In the genomic region with DNA sequence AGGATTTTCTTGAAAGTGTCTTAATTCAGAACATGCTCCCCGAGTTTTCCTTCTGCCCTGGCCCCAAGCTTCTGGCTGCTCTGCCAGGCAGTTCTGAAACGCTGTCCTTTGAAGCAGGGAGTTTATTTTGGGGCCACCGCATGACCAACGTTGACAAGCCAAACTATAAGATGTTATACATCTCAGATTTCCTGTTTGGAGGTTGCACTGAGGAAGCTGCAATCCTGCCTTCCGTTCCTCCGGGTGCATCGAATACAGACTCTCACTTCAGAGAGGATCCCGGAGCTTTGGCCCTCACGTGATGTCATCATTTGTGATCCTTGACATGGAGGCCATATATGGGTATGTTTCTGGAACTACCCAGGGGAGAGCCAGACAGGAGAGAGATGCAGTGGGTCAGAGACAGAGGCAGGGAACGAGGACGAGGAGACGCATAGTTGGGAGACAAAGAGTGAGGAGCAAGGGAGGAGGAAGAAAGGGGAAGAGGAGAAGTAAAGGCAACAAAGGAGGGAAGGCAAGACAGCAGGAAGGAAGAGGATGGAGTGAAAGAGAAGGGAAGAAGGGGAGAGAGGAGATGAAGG, we compare ENCODE assay signal across 8 cellular contexts. TPM values are rescaled to one million over a fixed set of nuclear protein-coding genes. Genes with fewer than 3 reads are reported as not detected.
A peak's percentile ranks its signal among the peaks of the same experiment; 100 is the strongest.
DNase-seq lines count a peak whose midpoint lies in the region; ATAC-seq and TF ChIP-seq lines count a peak whose summit lies in the region.

A gene with protein sequence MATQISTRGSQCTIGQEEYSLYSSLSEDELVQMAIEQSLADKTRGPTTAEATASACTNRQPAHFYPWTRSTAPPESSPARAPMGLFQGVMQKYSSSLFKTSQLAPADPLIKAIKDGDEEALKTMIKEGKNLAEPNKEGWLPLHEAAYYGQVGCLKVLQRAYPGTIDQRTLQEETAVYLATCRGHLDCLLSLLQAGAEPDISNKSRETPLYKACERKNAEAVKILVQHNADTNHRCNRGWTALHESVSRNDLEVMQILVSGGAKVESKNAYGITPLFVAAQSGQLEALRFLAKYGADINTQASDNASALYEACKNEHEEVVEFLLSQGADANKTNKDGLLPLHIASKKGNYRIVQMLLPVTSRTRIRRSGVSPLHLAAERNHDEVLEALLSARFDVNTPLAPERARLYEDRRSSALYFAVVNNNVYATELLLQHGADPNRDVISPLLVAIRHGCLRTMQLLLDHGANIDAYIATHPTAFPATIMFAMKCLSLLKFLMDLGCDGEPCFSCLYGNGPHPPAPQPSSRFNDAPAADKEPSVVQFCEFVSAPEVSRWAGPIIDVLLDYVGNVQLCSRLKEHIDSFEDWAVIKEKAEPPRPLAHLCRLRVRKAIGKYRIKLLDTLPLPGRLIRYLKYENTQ (minus strand): TSS at position 94 of the 581 bp plus-strand sequence. CDS start 12,031 bp downstream, outside the sequence.

- H3K4me3 ChIP-seq in CD4-positive, CD25-positive, alpha-beta regulatory T cell (ENCODE audit: low read depth, low read length), result peak within 1 kb of the TSS; percentile 76
- H3K4me3 ChIP-seq in Loucy (ENCODE audit: low read length, poor library complexity, severe bottlenecking), result no peak within 1 kb of the TSS
- H3K4me3 ChIP-seq in fibroblast of lung (replicated peaks in 1 of 4; ENCODE audit: control extremely low read depth in 1 of 4, insufficient read depth in 1 of 4, low read depth in 3 of 4, low read length in 4 of 4), result peak within 1 kb of the TSS in 1 of 4 experiments; percentile 38
- peak within 1 kb of the TSS; percentile 71 for H3K4me3 ChIP-seq in thoracic aorta
- H3K4me3 ChIP-seq in SK-N-SH (ENCODE audit: low read depth in 2 of 2, low read length in 1 of 2), result no peak within 1 kb of the TSS

- H3K36me3 ChIP-seq in CD4-positive, CD25-positive, alpha-beta regulatory T cell (ENCODE audit: control insufficient read depth, insufficient read depth, low read length), result no peaks in the 10 kb centered on the region
- H3K36me3 ChIP-seq in Loucy (ENCODE audit: insufficient read depth, low read length) (no peaks in the 10 kb centered on the region), fibroblast of lung (ENCODE audit: control insufficient read depth, insufficient read depth, low read length) (no peaks in the 10 kb centered on the region), thoracic aorta (no peaks in the 10 kb centered on the region), SK-N-SH (replicated peaks in 1 of 2; ENCODE audit: control insufficient read depth in 1 of 2, insufficient read depth in 2 of 2, low read length in 1 of 2) (no peaks in the 10 kb centered on the region)

- peak within 1 kb of the TSS; percentile 67 for H3K27ac ChIP-seq in CD4-positive, CD25-positive, alpha-beta regulatory T cell (ENCODE audit: insufficient read depth, low read length, poor library complexity, severe bottlenecking)
- H3K27ac ChIP-seq in fibroblast of lung (ENCODE audit: insufficient read depth, low read length) (no peak within 1 kb of the TSS), thoracic aorta (peak within 1 kb of the TSS; percentile 90 to 95), SK-N-SH (ENCODE audit: low read depth in 2 of 2, low read length in 1 of 2) (no peak within 1 kb of the TSS)

- no peak for TF ChIP-seq EP300 in SK-N-SH (IDR thresholded peaks at IDR 0.05; ENCODE audit: borderline replicate concordance in 1 of 2, low read depth in 1 of 2, low read length in 1 of 2)

- DNase-seq in CD4-positive, CD25-positive, alpha-beta regulatory T cell, result peak in 1 of 3 donors; percentile 53
- DNase-seq in fibroblast of lung (ENCODE audit: low read depth in 2 of 2), result peak in 1 of 2 donors; percentile 11
- no peak for DNase-seq in thoracic aorta (ENCODE audit: low spot score)
- no peak for DNase-seq in SK-N-SH
- no peak for DNase-seq in GM10248 (ENCODE audit: extremely low spot score)

- ATAC-seq in CD4-positive, CD25-positive, alpha-beta regulatory T cell (ENCODE audit: low read depth in 2 of 2), result no peak
- ATAC-seq in GM21367 (IDR thresholded peaks at IDR 0.05; ENCODE audit: unreplicated experiment), result peak; percentile 8
- ATAC-seq in thoracic aorta (ENCODE audit: insufficient number of reproducible peaks, low FRiP score, low read depth), result peak; percentile 53
- ATAC-seq in HG03565 (IDR thresholded peaks at IDR 0.05; ENCODE audit: unreplicated experiment), result no peak

- H3K9me2 ChIP-seq in Loucy (replicated peaks; ENCODE audit: low read depth, low read length) (no peaks in the 10 kb centered on the region), SK-N-SH (no peaks in the 10 kb centered on the region)

- peaks cover 10% of the 10 kb centered on the region for H3K27me3 Mint-ChIP-seq in CD4-positive, CD25-positive, alpha-beta regulatory T cell

- peaks cover 3 to 12% of the 10 kb centered on the region in 2 experiments for H3K9me3 ChIP-seq in CD4-positive, CD25-positive, alpha-beta regulatory T cell (ENCODE audit: control insufficient read depth in 2 of 2, low read length in 2 of 2)
- H3K9me3 ChIP-seq in Loucy (ENCODE audit: insufficient read depth, low read depth, low read length) (no peaks in the 10 kb centered on the region), fibroblast of lung (ENCODE audit: control insufficient read depth, insufficient read depth, low read depth, low read length) (no peaks in the 10 kb centered on the region), thoracic aorta (no peaks in the 10 kb centered on the region), SK-N-SH (no peaks in the 10 kb centered on the region)

- H3K4me2 ChIP-seq in Loucy (ENCODE audit: low read depth, low read length, poor library complexity, severe bottlenecking) (peak within 1 kb of the TSS; percentile 19), fibroblast of lung (ENCODE audit: extremely low read depth, insufficient read depth, low read length) (peak within 1 kb of the TSS; percentile 46), SK-N-SH (no peak within 1 kb of the TSS)

- CTCF ChIA-PET in SK-N-SH (lab: Yijun Ruan, JAX) (interaction anchor here (1.3 to 1.8 kb wide), 2 partner anchors 25 to 38 kb away, joined by 4 to 6 read pairs; no protein-coding TSS in a partner anchor), GM10248 (lab: Yijun Ruan, JAX) (interaction anchor here (1.3 to 17.2 kb wide), 8 partner anchors 7 to 37 kb away, joined by 3 to 212 read pairs (median 33); a partner anchor contains a TSS)

- 75% methylated on average over 10 of the region's 12 CpGs for whole genome bisulfite sequencing in SK-N-SH (ENCODE audit: low lambda C conversion rate)

- H3F3A ChIP-seq in Loucy (ENCODE audit: low read depth), result no peaks in the 10 kb centered on the region
- H3F3A ChIP-seq in SK-N-SH (replicated peaks; ENCODE audit: insufficient read depth), result no peaks in the 10 kb centered on the region

- TF ChIP-seq CTCF in Loucy (conservative IDR thresholded peaks at IDR 0.05; ENCODE audit: low read length) (no peak), fibroblast of lung (conservative IDR thresholded peaks at IDR 0.05 in 1 of 2, IDR thresholded peaks at IDR 0.05 in 1 of 2; ENCODE audit: low read depth in 1 of 2, low read length in 2 of 2) (no peak), thoracic aorta (IDR thresholded peaks at IDR 0.05) (no peak), SK-N-SH (IDR thresholded peaks at IDR 0.05) (no peak), GM10248 (IDR thresholded peaks at IDR 0.05; ENCODE audit: control extremely low read depth, extremely low read depth, low read depth, missing control alignments) (no peak)

- H2AFZ ChIP-seq in Loucy (ENCODE audit: low read length), result no peak within 1 kb of the TSS
- H2AFZ ChIP-seq in fibroblast of lung (ENCODE audit: low read length), result peak within 1 kb of the TSS; percentile 6
- no peak within 1 kb of the TSS for H2AFZ ChIP-seq in SK-N-SH (ENCODE audit: low read depth)

- H3K27ac Mint-ChIP-seq in CD4-positive, CD25-positive, alpha-beta regulatory T cell, result peak within 1 kb of the TSS; percentile 68 to 98 (median 92)

- H3K4me1 ChIP-seq in CD4-positive, CD25-positive, alpha-beta regulatory T cell (ENCODE audit: control insufficient read depth, insufficient read depth, low read length, poor library complexity, severe bottlenecking), result peaks cover 45% of the 10 kb centered on the region
- H3K4me1 ChIP-seq in Loucy (ENCODE audit: insufficient read depth, low read length, poor library complexity, severe bottlenecking) (peaks cover 13% of the 10 kb centered on the region), fibroblast of lung (ENCODE audit: control insufficient read depth, extremely low read depth, insufficient read depth, low read length) (no peaks in the 10 kb centered on the region), thoracic aorta (ENCODE audit: control insufficient read depth in 1 of 2, low read depth in 2 of 2) (peaks cover 19 to 83% of the 10 kb centered on the region in 2 donors), SK-N-SH (ENCODE audit: control insufficient read depth in 1 of 2, insufficient read depth in 2 of 2, low read depth in 1 of 2, low read length in 1 of 2) (peaks cover 0 to 3% of the 10 kb centered on the region in 2 experiments; a peak in 1 of 4 replicates)

- H3K9me3 Mint-ChIP-seq in CD4-positive, CD25-positive, alpha-beta regulatory T cell, result peaks cover 0 to 19% (median 6%) of the 10 kb centered on the region in 7 donors

- H4K20me1 ChIP-seq in Loucy (ENCODE audit: insufficient read depth, low read length, poor library complexity, severe bottlenecking), result no peaks in the 10 kb centered on the region
- H4K20me1 ChIP-seq in fibroblast of lung (ENCODE audit: control insufficient read depth, extremely low read depth, insufficient read depth, low read length), result no peaks in the 10 kb centered on the region
- H4K20me1 ChIP-seq in SK-N-SH (ENCODE audit: insufficient read depth), result no peaks in the 10 kb centered on the region

- H3K4me3 Mint-ChIP-seq in CD4-positive, CD25-positive, alpha-beta regulatory T cell, result peak within 1 kb of the TSS; percentile 11 to 67 (median 38)

- POLR2A ChIA-PET in SK-N-SH (lab: Yijun Ruan, JAX), result no interaction called here
- POLR2A ChIA-PET in GM10248 (lab: Yijun Ruan, JAX), result interaction anchor here (0.9 to 1.4 kb wide), 2 partner anchors 9 to 11 kb away, joined by 3 read pairs; no protein-coding TSS in a partner anchor

- H3K4me1 Mint-ChIP-seq in CD4-positive, CD25-positive, alpha-beta regulatory T cell, result peaks cover 22 to 64% (median 41%) of the 10 kb centered on the region in 4 donors

- TF ChIP-seq RAD21 in SK-N-SH (IDR thresholded peaks at IDR 0.05; ENCODE audit: low read length), result no peak

- H3K36me3 Mint-ChIP-seq in CD4-positive, CD25-positive, alpha-beta regulatory T cell, result peaks cover 3% of the 10 kb centered on the region

- no peak within 1 kb of the TSS for H3K9ac ChIP-seq in Loucy (ENCODE audit: low read depth, low read length, poor library complexity, severe bottlenecking)
- no peak within 1 kb of the TSS for H3K9ac ChIP-seq in fibroblast of lung (ENCODE audit: insufficient read depth, low read length)
- H3K9ac ChIP-seq in SK-N-SH, result no peak within 1 kb of the TSS

- no peaks in the 10 kb centered on the region for H3K27me3 ChIP-seq in CD4-positive, CD25-positive, alpha-beta regulatory T cell (ENCODE audit: control insufficient read depth, insufficient read depth, low read length)
- H3K27me3 ChIP-seq in Loucy (ENCODE audit: insufficient read depth, low read length, poor library complexity, severe bottlenecking) (peaks cover 89% of the 10 kb centered on the region), fibroblast of lung (ENCODE audit: control insufficient read depth, insufficient read depth, low read length) (no peaks in the 10 kb centered on the region), thoracic aorta (replicated peaks; ENCODE audit: insufficient read depth) (no peaks in the 10 kb centered on the region), SK-N-SH (ENCODE audit: insufficient read depth) (no peaks in the 10 kb centered on the region)

- H3K79me2 ChIP-seq in Loucy (ENCODE audit: insufficient read depth, low read length) (no peaks in the 10 kb centered on the region), fibroblast of lung (ENCODE audit: control insufficient read depth, insufficient read depth, low read length) (no peaks in the 10 kb centered on the region), SK-N-SH (ENCODE audit: insufficient read depth) (no peaks in the 10 kb centered on the region)

RNA-seq across cellular contexts. Expression of the gene that starts here (rescaled TPM):
- 0.96 TPM for total RNA-seq in CD4-positive, CD25-positive, alpha-beta regulatory T cell
- 1 to 10 TPM; 2.6 to 5.7 (median 4.9) TPM for polyA plus RNA-seq in CD4-positive, CD25-positive, alpha-beta regulatory T cell
- total RNA-seq in fibroblast of lung, result 0.51 and 0.99 TPM in 2 replicates
- 0.91 and 1.5 TPM in 2 replicates for polyA plus RNA-seq in fibroblast of lung
- 0.31 and 0.50 TPM in 2 replicates for polyA plus RNA-seq in fibroblast of lung (2012)
- polyA minus RNA-seq in fibroblast of lung (ENCODE audit: low replicate concordance), result not detected in 2 replicates
- total RNA-seq in thoracic aorta, result 10 to 100 TPM; 47.2 to 48.3 TPM
- polyA plus RNA-seq in SK-N-SH (2012; rRNA removed), result 0.13 and 0.15 TPM in 2 replicates
- 0.01 and 0.03 TPM in 2 replicates for polyA plus RNA-seq in SK-N-SH (2012; cell fraction: cytosol; rRNA removed)
- 0.20 and 0.33 TPM in 2 replicates for polyA plus RNA-seq in SK-N-SH (2012; cell fraction: nucleus; rRNA removed)

Comparison
In these comparisons a context has a peak if more than half of its experiments do, and no peak if none do; other contexts are left out.
1. RNA of the gene that starts here (total RNA-seq): 47.2 to 48.3 TPM in thoracic aorta; 0.51 to 0.99 TPM in fibroblast of lung and 0.96 TPM in CD4-positive, CD25-positive, alpha-beta regulatory T cell (single experiment); every median in the first group is over 10 times any median in the second.
2. ATAC-seq: peak in GM21367 (single experiment) and thoracic aorta (single experiment); none in CD4-positive, CD25-positive, alpha-beta regulatory T cell (0 of 2) and HG03565 (single experiment).
3. H3K27ac ChIP-seq: peak in CD4-positive, CD25-positive, alpha-beta regulatory T cell (single experiment) and thoracic aorta (2 of 2); none in fibroblast of lung (single experiment) and SK-N-SH (0 of 2).
4. H3K4me3 ChIP-seq: peak in CD4-positive, CD25-positive, alpha-beta regulatory T cell (single experiment) and thoracic aorta (single experiment); none in Loucy (single experiment) and SK-N-SH (0 of 2).